ENCODE assay signal across 2 cellular contexts in genomic region chr9:100575765-100576368, GRCh38.
TF ChIP-seq lines count a peak whose summit lies in the region.

No MANE protein-coding gene starts in this region.

TF ChIP-seq in neural cell, 6 proteins besides CTCF, POLR2A, EP300 and RAD21 (continued from another document):
- TF ChIP-seq, protein P1, sequence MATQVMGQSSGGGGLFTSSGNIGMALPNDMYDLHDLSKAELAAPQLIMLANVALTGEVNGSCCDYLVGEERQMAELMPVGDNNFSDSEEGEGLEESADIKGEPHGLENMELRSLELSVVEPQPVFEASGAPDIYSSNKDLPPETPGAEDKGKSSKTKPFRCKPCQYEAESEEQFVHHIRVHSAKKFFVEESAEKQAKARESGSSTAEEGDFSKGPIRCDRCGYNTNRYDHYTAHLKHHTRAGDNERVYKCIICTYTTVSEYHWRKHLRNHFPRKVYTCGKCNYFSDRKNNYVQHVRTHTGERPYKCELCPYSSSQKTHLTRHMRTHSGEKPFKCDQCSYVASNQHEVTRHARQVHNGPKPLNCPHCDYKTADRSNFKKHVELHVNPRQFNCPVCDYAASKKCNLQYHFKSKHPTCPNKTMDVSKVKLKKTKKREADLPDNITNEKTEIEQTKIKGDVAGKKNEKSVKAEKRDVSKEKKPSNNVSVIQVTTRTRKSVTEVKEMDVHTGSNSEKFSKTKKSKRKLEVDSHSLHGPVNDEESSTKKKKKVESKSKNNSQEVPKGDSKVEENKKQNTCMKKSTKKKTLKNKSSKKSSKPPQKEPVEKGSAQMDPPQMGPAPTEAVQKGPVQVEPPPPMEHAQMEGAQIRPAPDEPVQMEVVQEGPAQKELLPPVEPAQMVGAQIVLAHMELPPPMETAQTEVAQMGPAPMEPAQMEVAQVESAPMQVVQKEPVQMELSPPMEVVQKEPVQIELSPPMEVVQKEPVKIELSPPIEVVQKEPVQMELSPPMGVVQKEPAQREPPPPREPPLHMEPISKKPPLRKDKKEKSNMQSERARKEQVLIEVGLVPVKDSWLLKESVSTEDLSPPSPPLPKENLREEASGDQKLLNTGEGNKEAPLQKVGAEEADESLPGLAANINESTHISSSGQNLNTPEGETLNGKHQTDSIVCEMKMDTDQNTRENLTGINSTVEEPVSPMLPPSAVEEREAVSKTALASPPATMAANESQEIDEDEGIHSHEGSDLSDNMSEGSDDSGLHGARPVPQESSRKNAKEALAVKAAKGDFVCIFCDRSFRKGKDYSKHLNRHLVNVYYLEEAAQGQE (IDR thresholded peaks at IDR 0.05; ENCODE audit: borderline replicate concordance), result no peak
- TF ChIP-seq MXI1 (conservative IDR thresholded peaks at IDR 0.05; ENCODE audit: poor library complexity, severe bottlenecking) (no peak), EZH2 (IDR thresholded peaks at IDR 0.05; ENCODE audit: borderline replicate concordance, insufficient read depth, low read length, poor library complexity, severe bottlenecking) (no peak)

TF ChIP-seq in GM23338, 12 proteins besides CTCF, POLR2A, EP300 and RAD21:
- TF ChIP-seq ZNF462 (CRISPR knock-in tag; IDR thresholded peaks at IDR 0.05) (no peak), POLR2AphosphoS5 (IDR thresholded peaks at IDR 0.05; ENCODE audit: low read depth) (no peak), STAT1 (IDR thresholded peaks at IDR 0.05; ENCODE audit: unreplicated experiment) (no peak), CREB1 (CRISPR knock-in tag; IDR thresholded peaks at IDR 0.05; ENCODE audit: low read depth) (no peak), ZNF331 (CRISPR knock-in tag; IDR thresholded peaks at IDR 0.05; ENCODE audit: low read depth) (no peak)
TF ChIP-seq in GM23338: peak in this region for 0.
